Comparison of ENCODE assay signal across 1 cellular context in genomic region chr17:19345067-19345460, GRCh38.
A peak's percentile ranks its signal among the peaks of the same experiment; 100 is the strongest.
TF ChIP-seq lines count a peak whose summit lies in the region.

No MANE protein-coding gene starts in this region.

TF ChIP-seq in K562, 482 proteins besides CTCF, POLR2A, EP300 and RAD21:
- TF ChIP-seq RAD51 (IDR thresholded peaks at IDR 0.05; ENCODE audit: borderline replicate concordance, low read depth) (peak; percentile 19; the same call in 1 of the 2 replicates), MLLT1 (IDR thresholded peaks at IDR 0.05) (no peak)
